Comparison of ENCODE assay signal across 1 cellular context in the genomic region with DNA sequence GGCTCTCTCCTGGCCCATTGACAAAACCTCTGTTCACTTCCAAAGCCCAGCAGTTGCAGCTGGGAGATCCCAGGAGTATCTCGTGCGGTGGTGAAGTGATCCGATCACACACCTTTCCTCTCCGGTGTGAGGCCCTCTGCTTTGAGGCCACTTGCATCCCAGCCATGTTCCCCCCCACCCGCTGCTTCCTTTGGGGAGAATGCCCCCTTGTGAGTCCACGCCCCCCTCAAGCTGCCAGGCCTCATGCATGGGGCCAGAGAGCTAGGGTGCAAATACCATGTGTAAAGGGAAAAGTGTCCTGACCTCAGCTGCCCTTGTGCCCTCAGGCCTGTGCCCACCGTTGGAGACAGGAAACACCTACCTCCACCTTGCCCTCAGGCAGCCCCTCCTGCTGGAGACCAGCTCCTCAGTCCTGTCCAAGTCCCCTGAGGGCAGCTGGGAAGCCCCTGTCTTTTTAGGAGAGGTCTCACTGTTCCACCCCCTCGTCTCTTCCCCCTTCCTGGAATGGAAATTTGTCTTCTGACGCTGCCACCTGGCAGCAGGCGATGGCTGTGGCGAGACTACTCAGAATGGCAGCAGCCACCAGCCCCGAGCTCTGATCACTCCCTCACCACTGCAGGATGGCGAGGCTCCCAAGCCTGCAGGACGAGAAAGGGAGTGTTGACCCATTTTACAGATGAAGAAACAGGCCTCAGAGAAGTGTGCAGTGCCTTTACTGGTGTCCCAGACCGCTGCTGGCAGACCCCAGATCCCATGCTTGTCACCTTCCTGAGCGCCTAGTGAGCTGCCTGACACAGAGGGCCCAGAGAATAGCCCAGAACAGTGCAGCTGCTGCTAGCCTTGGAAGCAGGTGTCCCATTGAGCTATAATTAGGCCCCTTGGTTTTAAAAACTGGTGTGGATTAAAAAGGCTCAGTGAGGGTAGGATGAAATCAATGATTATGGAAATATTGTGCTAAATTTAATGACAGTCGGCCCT.
TF ChIP-seq lines count a peak whose summit lies in the region.

No MANE protein-coding gene starts in this region.

TF ChIP-seq in HepG2, 621 proteins besides CTCF, POLR2A, EP300 and RAD21 (continued from another document):
- TF ChIP-seq, protein P1, sequence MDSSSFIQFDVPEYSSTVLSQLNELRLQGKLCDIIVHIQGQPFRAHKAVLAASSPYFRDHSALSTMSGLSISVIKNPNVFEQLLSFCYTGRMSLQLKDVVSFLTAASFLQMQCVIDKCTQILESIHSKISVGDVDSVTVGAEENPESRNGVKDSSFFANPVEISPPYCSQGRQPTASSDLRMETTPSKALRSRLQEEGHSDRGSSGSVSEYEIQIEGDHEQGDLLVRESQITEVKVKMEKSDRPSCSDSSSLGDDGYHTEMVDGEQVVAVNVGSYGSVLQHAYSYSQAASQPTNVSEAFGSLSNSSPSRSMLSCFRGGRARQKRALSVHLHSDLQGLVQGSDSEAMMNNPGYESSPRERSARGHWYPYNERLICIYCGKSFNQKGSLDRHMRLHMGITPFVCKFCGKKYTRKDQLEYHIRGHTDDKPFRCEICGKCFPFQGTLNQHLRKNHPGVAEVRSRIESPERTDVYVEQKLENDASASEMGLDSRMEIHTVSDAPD (CRISPR knock-in tag; IDR thresholded peaks at IDR 0.05): no peak
- TF ChIP-seq ELF3 (CRISPR knock-in tag; IDR thresholded peaks at IDR 0.05): no peak
- TF ChIP-seq ZNF557 (CRISPR knock-in tag; IDR thresholded peaks at IDR 0.05): no peak
- TF ChIP-seq PITX1 (CRISPR knock-in tag; IDR thresholded peaks at IDR 0.05): no peak
- TF ChIP-seq ZNF580 (CRISPR knock-in tag; IDR thresholded peaks at IDR 0.05; ENCODE audit: borderline replicate concordance, low read depth): no peak
- no peak for TF ChIP-seq MXD3 (CRISPR knock-in tag; IDR thresholded peaks at IDR 0.05)
- TF ChIP-seq RXRB (CRISPR knock-in tag; IDR thresholded peaks at IDR 0.05; ENCODE audit: borderline replicate concordance): no peak
- TF ChIP-seq ZNF484 (CRISPR knock-in tag; IDR thresholded peaks at IDR 0.05; ENCODE audit: borderline replicate concordance, low read depth): no peak
- TF ChIP-seq MTERF4 (CRISPR knock-in tag; IDR thresholded peaks at IDR 0.05): no peak
- TF ChIP-seq ZNF263 (CRISPR knock-in tag; IDR thresholded peaks at IDR 0.05): no peak
- TF ChIP-seq ZNF572 (CRISPR knock-in tag; IDR thresholded peaks at IDR 0.05): no peak
- no peak for TF ChIP-seq ARID4A (CRISPR knock-in tag; IDR thresholded peaks at IDR 0.05; ENCODE audit: borderline replicate concordance)
- TF ChIP-seq PHF8 (CRISPR knock-in tag; IDR thresholded peaks at IDR 0.05): no peak
- no peak for TF ChIP-seq TMF1 (CRISPR knock-in tag; IDR thresholded peaks at IDR 0.05; ENCODE audit: low read depth)
- TF ChIP-seq HMGXB3 (CRISPR knock-in tag; IDR thresholded peaks at IDR 0.05; ENCODE audit: borderline replicate concordance): no peak
- no peak for TF ChIP-seq ARID2 (CRISPR knock-in tag; IDR thresholded peaks at IDR 0.05; ENCODE audit: borderline replicate concordance)
- no peak for TF ChIP-seq IKZF4 (CRISPR knock-in tag; IDR thresholded peaks at IDR 0.05; ENCODE audit: borderline replicate concordance, low read depth, not compliant biosample characterization)
